19 cellular contexts compared by ENCODE assay signal in genomic region chr7:1586126-1586826, GRCh38. TPM values are rescaled to one million over a fixed set of nuclear protein-coding genes. Genes with fewer than 3 reads are reported as not detected.
"Had no signal": no experiment of that assay in that cellular context is flagged by ENCODE, and none has a peak within 500 bp of the region (broad histone marks: within the 10 kb centered on the region; RNA-seq: fewer than 3 reads in every experiment).

No MANE protein-coding gene starts in this region.

- H3K4me3 ChIP-seq: gastroesophageal sphincter, pancreas, testis, upper lobe of right lung had no signal

- H3K4me1 ChIP-seq: testis, upper lobe of right lung had no signal

- H3K27ac ChIP-seq: epithelial cell of prostate, gastroesophageal sphincter, pancreas, testis, upper lobe of right lung had no signal

- H3K27me3 ChIP-seq: pancreas, testis had no signal

- H3K9me3 ChIP-seq: pancreas, testis had no signal

- H3K36me3 ChIP-seq: gastroesophageal sphincter, pancreas, upper lobe of right lung had no signal

- DNase-seq: activated CD4-positive, alpha-beta T cell treated with anti-CD3 and anti-CD28 coated beads, Interleukin-2, amount 50 U/mL, for 4 hours; activated CD4-positive, CD25-positive, alpha-beta regulatory T cell treated with anti-CD3 and anti-CD28 coated beads, Interleukin-2, amount 50 U/mL, for 72 hours; activated CD8-positive, alpha-beta memory T cell treated with anti-CD3 and anti-CD28 coated beads, Interleukin-2, amount 10 ng/mL, durations not matched to agents 7 days and 5 days; activated effector memory CD4-positive, alpha-beta T cell treated with Interleukin-2 at 50 U/mL for 16 hours; activated T-cell treated with anti-CD3 and anti-CD28 coated beads, Interleukin-2, amount 50 U/mL, for 24 hours; amniotic stem cell; effector memory CD4-positive, alpha-beta T cell; kidney; left ventricle myocardium superior; nephron progenitor cell; stimulated activated CD4-positive, alpha-beta T cell treated with anti-CD3 and anti-CD28 coated beads, Interleukin-15, amount 100 ng/mL, for 24 hours; stimulated activated CD4-positive, alpha-beta T cell treated with anti-CD3 and anti-CD28 coated beads, Interleukin-4, amount 100 ng/mL, for 24 hours; stimulated activated naive CD8-positive, alpha-beta T cell treated with anti-CD3 and anti-CD28 coated beads, Interleukin-15, amount 100 ng/mL, for 72 hours; testis; upper lobe of right lung had no signal

RNA-seq across cellular contexts. Expression of gene TMEM184A, which starts 30.3 kb away (rescaled TPM):
- total RNA-seq: activated CD8-positive, alpha-beta memory T cell treated with anti-CD3 and anti-CD28 coated beads, Interleukin-2, amount 10 ng/mL, durations not matched to agents 7 days and 5 days; skeletal muscle tissue had no signal
